ENCODE assay signal across 9 cellular contexts in the genomic region with DNA sequence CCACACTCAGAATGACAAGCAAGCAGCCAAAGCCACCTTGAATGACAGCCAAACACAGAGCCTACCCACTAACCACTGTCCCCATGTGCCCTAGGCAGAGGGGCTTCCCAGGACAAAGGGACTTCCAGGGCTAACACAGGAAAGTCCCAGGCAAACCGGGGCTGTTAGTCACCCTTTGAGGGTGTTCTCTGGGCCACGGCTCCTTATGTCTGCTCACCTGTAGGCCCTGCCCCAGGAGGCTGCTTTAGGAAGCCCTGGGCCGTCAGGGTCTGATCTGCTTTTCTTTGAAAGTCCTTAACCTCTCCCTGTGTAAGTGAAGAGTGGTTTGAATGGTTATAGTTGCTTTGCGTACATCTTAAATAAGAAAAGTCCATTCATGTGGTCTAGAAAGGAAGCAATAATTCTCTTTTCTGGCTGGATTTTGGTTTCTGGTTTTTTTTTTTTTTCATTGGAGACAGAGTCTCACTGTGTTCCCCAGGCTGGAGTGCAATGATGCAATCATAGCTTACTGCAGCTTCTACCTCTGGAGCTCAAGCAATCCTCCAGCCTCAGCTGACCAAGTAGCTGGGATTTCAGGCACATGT.
DNase-seq lines count a peak whose midpoint lies in the region; ATAC-seq and TF ChIP-seq lines count a peak whose summit lies in the region.
"Had no signal": no experiment of that assay in that cellular context is flagged by ENCODE, and none has a peak within 500 bp of the region (broad histone marks: within the 10 kb centered on the region; RNA-seq: fewer than 3 reads in every experiment).

No MANE protein-coding gene starts in this region.

- H3K27ac ChIP-seq in AG04450 (ENCODE audit: low read depth, low read length) = peak overlapping the region; percentile 54
- H3K27ac ChIP-seq: parathyroid adenoma had no signal

- ATAC-seq in HG03097 (IDR thresholded peaks at IDR 0.05; ENCODE audit: low FRiP score, unreplicated experiment) (peak; percentile 85), Right ventricle myocardium superior (ENCODE audit: poor library complexity) (no peak), esophagus mucosa (no peak)

- DNase-seq in AG04450 (ENCODE audit: low read depth, low spot score) (no peak), GM19238 (ENCODE audit: insufficient read length, low spot score) (peak; percentile 6), dermis blood vessel endothelial cell (peak; percentile 29), HT-29 (ENCODE audit: low spot score) (no peak), Right ventricle myocardium superior (no peak), COR-L47 (lab: John Stamatoyannopoulos, UW) (no peak)

- no peak overlapping the region for H3K4me3 ChIP-seq in AG04450 (ENCODE audit: low read depth, low read length)

- no peak for TF ChIP-seq CTCF in AG04450 (IDR thresholded peaks at IDR 0.05; ENCODE audit: low read depth, low read length)

- POLR2A ChIA-PET in AG04450 (lab: Yijun Ruan, JAX) = interaction anchor here (0.6 to 0.7 kb wide), 2 partner anchors 17 to 49 kb away, joined by 3 read pairs; no protein-coding TSS in a partner anchor

- intact Hi-C loops in Right ventricle myocardium superior (cut with DNase I) = no loop called here

- no peaks in the 10 kb centered on the region for H3K27me3 ChIP-seq in AG04450 (ENCODE audit: control insufficient read depth, insufficient read depth, low read length)

- peaks cover 8% of the 10 kb centered on the region for H3K9me3 ChIP-seq in AG04450 (ENCODE audit: control insufficient read depth, insufficient read depth, low read length)

- CTCF ChIA-PET in AG04450 (lab: Charles Lee) = interaction anchor here (0.7 kb wide), 1 partner anchor 512 kb away, joined by 6 read pairs; no protein-coding TSS in a partner anchor

Comparison
In these comparisons a context has a peak if more than half of its experiments do, and no peak if none do; other contexts are left out.
1. DNase-seq: peak in GM19238 (single experiment) and dermis blood vessel endothelial cell (single experiment); none in AG04450 (single experiment), HT-29 (single experiment), Right ventricle myocardium superior (single experiment) and COR-L47 (single experiment).